In the genomic region with DNA sequence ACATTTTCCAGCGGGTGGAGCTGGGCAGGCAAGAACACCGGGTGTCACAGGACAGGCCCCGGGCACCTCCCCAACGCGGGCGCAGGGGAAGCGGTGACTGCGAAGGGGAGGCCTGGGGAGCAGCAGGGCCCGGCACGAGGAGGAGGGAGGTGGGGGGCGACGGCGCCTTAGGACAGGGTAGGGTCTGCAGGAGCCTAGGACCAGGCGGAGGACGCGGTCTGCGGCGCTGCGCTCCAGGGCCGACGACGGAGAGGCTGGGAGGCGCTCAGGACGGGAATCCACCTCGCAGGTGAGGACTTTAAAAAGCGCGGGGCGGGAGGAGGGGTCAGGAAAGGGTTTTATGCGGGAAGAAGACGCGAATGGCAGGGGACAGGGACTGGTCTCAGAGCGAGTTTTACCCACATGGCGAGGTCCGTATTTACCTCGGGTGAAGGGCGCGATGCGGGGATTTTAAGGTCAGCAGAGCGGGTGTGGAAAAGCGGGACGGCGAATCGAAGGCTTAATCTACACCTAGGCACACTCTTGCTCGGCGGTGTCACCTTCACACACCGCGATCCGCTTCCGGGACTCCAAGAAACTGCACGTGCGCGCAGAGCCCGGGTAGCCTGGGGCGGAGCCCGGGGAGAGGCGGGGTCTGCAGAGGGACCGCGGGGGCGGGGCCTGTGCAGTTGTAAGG, we compare ENCODE assay signal across 9 cellular contexts. TPM values are rescaled to one million over a fixed set of nuclear protein-coding genes. Genes with fewer than 3 reads are reported as not detected.
DNase-seq lines count a peak whose midpoint lies in the region; ATAC-seq and TF ChIP-seq lines count a peak whose summit lies in the region.
"Had no signal": no experiment of that assay in that cellular context is flagged by ENCODE, and none has a peak within 500 bp of the region (broad histone marks: within the 10 kb centered on the region; RNA-seq: fewer than 3 reads in every experiment).

No MANE protein-coding gene starts in this region.

- H3K9me3 ChIP-seq in SK-N-SH (no peaks in the 10 kb centered on the region), heart right ventricle (peaks cover 0 to 92% (median 6%) of the 10 kb centered on the region in 11 donors)

- H3K27me3 ChIP-seq in GM23338 (ENCODE audit: insufficient read depth) = peaks cover 17% of the 10 kb centered on the region
- H3K27me3 ChIP-seq in SK-N-SH (ENCODE audit: insufficient read depth) = no peaks in the 10 kb centered on the region
- H3K27me3 ChIP-seq in heart right ventricle = peaks cover 0 to 16% (median 0%) of the 10 kb centered on the region in 7 donors

- H3K4me2 ChIP-seq in GM23338 = peak overlapping the region; percentile 71
- peak overlapping the region; percentile 24; the same call in 1 of the 2 replicates for H3K4me2 ChIP-seq in SK-N-SH

- CTCF ChIA-PET in SK-N-SH (lab: Yijun Ruan, JAX) = no interaction called here

- peaks cover 5% of the 10 kb centered on the region; the same call in 1 of the 2 replicates for H3K4me1 ChIP-seq in GM23338 (ENCODE audit: insufficient read depth)
- H3K4me1 ChIP-seq in SK-N-SH (ENCODE audit: control insufficient read depth in 1 of 2, insufficient read depth in 2 of 2, low read depth in 1 of 2, low read length in 1 of 2) = no peaks in the 10 kb centered on the region; a peak in 1 of 4 replicates
- H3K4me1 ChIP-seq in heart right ventricle = peaks cover 0 to 13% (median 6%) of the 10 kb centered on the region in 9 donors

- no peak for TF ChIP-seq CTCF in GM23338 (conservative IDR thresholded peaks at IDR 0.05; ENCODE audit: low read depth in 2 of 2)
- TF ChIP-seq CTCF in SK-N-SH (IDR thresholded peaks at IDR 0.05) = no peak
- no peak for TF ChIP-seq CTCF in heart right ventricle (IDR thresholded peaks at IDR 0.05)

- WGBS in SK-N-SH (ENCODE audit: low lambda C conversion rate) = 32% methylated on average over 47 of the region's 59 CpGs
- WGBS in heart right ventricle, 2 donors = 2 to 3% methylated on average over 59 of the region's 59 CpGs

- peak; percentile 97 for DNase-seq in GM23338 (ENCODE audit: low spot score)
- DNase-seq in SK-N-SH = peak; percentile 72
- peak; percentile 11 to 35 for DNase-seq in heart right ventricle
- peak; percentile 41 for DNase-seq in retina
- DNase-seq in NCI-H510A (lab: John Stamatoyannopoulos, UW) = no peak
- DNase-seq in foreskin melanocyte = no peak
- DNase-seq: activated T-cell treated with anti-CD3 and anti-CD28 coated beads, Interleukin-2, amount 50 U/mL, for 24 hours had no signal

- H3K79me2 ChIP-seq in GM23338 (replicated peaks; ENCODE audit: insufficient read depth) (no peaks in the 10 kb centered on the region), SK-N-SH (ENCODE audit: insufficient read depth) (no peaks in the 10 kb centered on the region)

- H3K4me3 Mint-ChIP-seq in GM23338 = peak overlapping the region; percentile 87
- H3K4me3 Mint-ChIP-seq: activated T-cell treated with anti-CD3 and anti-CD28 coated beads, Interleukin-2, amount 50 U/mL, for 24 hours had no signal

- intact Hi-C loops in heart right ventricle (cut with DNase I) = no loop called here

- TF ChIP-seq RAD21 in SK-N-SH (IDR thresholded peaks at IDR 0.05; ENCODE audit: low read length) = no peak

- H3F3A ChIP-seq in GM23338 (replicated peaks; ENCODE audit: low read depth) (no peaks in the 10 kb centered on the region), SK-N-SH (replicated peaks; ENCODE audit: insufficient read depth) (no peaks in the 10 kb centered on the region)

- H4K20me1 ChIP-seq in GM23338 (replicated peaks; ENCODE audit: insufficient read depth) (no peaks in the 10 kb centered on the region), SK-N-SH (ENCODE audit: insufficient read depth) (no peaks in the 10 kb centered on the region)

- H3K9me2 ChIP-seq in GM23338 (ENCODE audit: insufficient read depth) (peaks cover 7% of the 10 kb centered on the region; the same call in 1 of the 2 replicates), SK-N-SH (no peaks in the 10 kb centered on the region)

- H3K36me3 Mint-ChIP-seq in GM23338 (ENCODE audit: low read depth) = peaks cover 25% of the 10 kb centered on the region

- ATAC-seq in GM23338 (peak; percentile 97), heart right ventricle (peak; percentile 57 to 88 (median 78)), GM21723 (IDR thresholded peaks at IDR 0.05; ENCODE audit: unreplicated experiment) (no peak), HG03457 (IDR thresholded peaks at IDR 0.05; ENCODE audit: unreplicated experiment) (no peak)

- H3K27ac ChIP-seq in GM23338 (ENCODE audit: low read depth) (no peak overlapping the region), SK-N-SH (ENCODE audit: low read depth in 2 of 2, low read length in 1 of 2) (no peak overlapping the region), heart right ventricle (no peak overlapping the region)

- peak overlapping the region; percentile 77; the same call in 1 of the 2 replicates for H3K27ac Mint-ChIP-seq in GM23338
- H3K27ac Mint-ChIP-seq: activated T-cell treated with anti-CD3 and anti-CD28 coated beads, Interleukin-2, amount 50 U/mL, for 24 hours had no signal

- peak overlapping the region; percentile 51 for H3K4me3 ChIP-seq in GM23338
- peak overlapping the region; percentile 30 to 35; a peak in 3 of 4 replicates for H3K4me3 ChIP-seq in SK-N-SH (ENCODE audit: low read depth in 2 of 2, low read length in 1 of 2)
- peak overlapping the region in 9 of 10 donors; percentile 18 to 45 (median 34) for H3K4me3 ChIP-seq in heart right ventricle

- H3K36me3 ChIP-seq in GM23338 (ENCODE audit: insufficient read depth) = no peaks in the 10 kb centered on the region
- H3K36me3 ChIP-seq in SK-N-SH (replicated peaks in 1 of 2; ENCODE audit: control insufficient read depth in 1 of 2, insufficient read depth in 2 of 2, low read length in 1 of 2) = no peaks in the 10 kb centered on the region
- H3K36me3 ChIP-seq in heart right ventricle = no peaks in the 10 kb centered on the region

- TF ChIP-seq EP300 in SK-N-SH (IDR thresholded peaks at IDR 0.05; ENCODE audit: borderline replicate concordance in 1 of 2, low read depth in 1 of 2, low read length in 1 of 2) = no peak

- H3K9me3 Mint-ChIP-seq in GM23338 = peaks cover 55% of the 10 kb centered on the region

- H3K9ac ChIP-seq in SK-N-SH = no peak overlapping the region

- peaks cover 32% of the 10 kb centered on the region for H3K27me3 Mint-ChIP-seq in GM23338 (ENCODE audit: insufficient read depth, low read depth, poor library complexity)

- H3K4me1 Mint-ChIP-seq in GM23338 = no peaks in the 10 kb centered on the region

- H2AFZ ChIP-seq in GM23338 = peak overlapping the region; percentile 96
- H2AFZ ChIP-seq in SK-N-SH (ENCODE audit: low read depth) = no peak overlapping the region

- POLR2A ChIA-PET in SK-N-SH (lab: Yijun Ruan, JAX) = no interaction called here

TF ChIP-seq in GM23338, 12 proteins besides CTCF, POLR2A, EP300 and RAD21:
- no peak for TF ChIP-seq EZH2phosphoT487 (IDR thresholded peaks at IDR 0.05; ENCODE audit: unreplicated experiment)
- TF ChIP-seq POLR2AphosphoS5 (IDR thresholded peaks at IDR 0.05; ENCODE audit: low read depth) = peak; percentile 56; the same call in 1 of the 2 replicates

TF ChIP-seq in SK-N-SH, 30 proteins besides CTCF, POLR2A, EP300 and RAD21 (continues in another document):
- TF ChIP-seq RXRA (IDR thresholded peaks at IDR 0.05; ENCODE audit: borderline replicate concordance, low read depth) (no peak), FOSL2 (IDR thresholded peaks at IDR 0.05; ENCODE audit: borderline replicate concordance, low read depth) (no peak), NRF1 (IDR thresholded peaks at IDR 0.05; ENCODE audit: low read depth, low read length) (no peak), GABPA (IDR thresholded peaks at IDR 0.05; ENCODE audit: low read depth) (no peak), SMC3 (IDR thresholded peaks at IDR 0.05; ENCODE audit: low read depth, low read length) (no peak), SIN3A (IDR thresholded peaks at IDR 0.05; ENCODE audit: borderline replicate concordance, low read depth, low read length) (no peak), JUND (IDR thresholded peaks at IDR 0.05) (no peak)
- TF ChIP-seq, protein P1, sequence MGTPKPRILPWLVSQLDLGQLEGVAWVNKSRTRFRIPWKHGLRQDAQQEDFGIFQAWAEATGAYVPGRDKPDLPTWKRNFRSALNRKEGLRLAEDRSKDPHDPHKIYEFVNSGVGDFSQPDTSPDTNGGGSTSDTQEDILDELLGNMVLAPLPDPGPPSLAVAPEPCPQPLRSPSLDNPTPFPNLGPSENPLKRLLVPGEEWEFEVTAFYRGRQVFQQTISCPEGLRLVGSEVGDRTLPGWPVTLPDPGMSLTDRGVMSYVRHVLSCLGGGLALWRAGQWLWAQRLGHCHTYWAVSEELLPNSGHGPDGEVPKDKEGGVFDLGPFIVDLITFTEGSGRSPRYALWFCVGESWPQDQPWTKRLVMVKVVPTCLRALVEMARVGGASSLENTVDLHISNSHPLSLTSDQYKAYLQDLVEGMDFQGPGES (IDR thresholded peaks at IDR 0.05; ENCODE audit: low read depth, low read length) = no peak

RNA-seq across cellular contexts. Expression of a gene that starts 13.5 kb away (rescaled TPM):
- total RNA-seq in GM23338 (2014; rRNA removed; shearing (Covaris generic)) = 0.87 and 1.4 TPM in 2 replicates
- polyA plus RNA-seq in GM23338 (2016; fragmentation: Nextera tagmentation; extraction: Ambion mirVana) (0.59 and 0.74 TPM in 2 replicates), SK-N-SH (2012; rRNA removed) (not detected in 2 replicates), heart right ventricle (not detected)
- polyA plus RNA-seq in SK-N-SH (2012; cell fraction: cytosol; rRNA removed) = not detected in 2 replicates
- polyA plus RNA-seq in SK-N-SH (2012; cell fraction: nucleus; rRNA removed) = not detected in 2 replicates
- total RNA-seq in heart right ventricle = not detected

RNA-seq across cellular contexts. Expression of a gene that starts 44.3 kb away (rescaled TPM):
- total RNA-seq in GM23338 (2014; rRNA removed; shearing (Covaris generic)) = 0.21 and 0.35 TPM in 2 replicates
- polyA plus RNA-seq in GM23338 (2016; fragmentation: Nextera tagmentation; extraction: Ambion mirVana) (0.23 and 0.26 TPM in 2 replicates), SK-N-SH (2012; rRNA removed) (not detected in 2 replicates), heart right ventricle (under 1 TPM in 1 of 2 donors, not detected in 1; 0.03 TPM)
- not detected in 2 replicates for polyA plus RNA-seq in SK-N-SH (2012; cell fraction: cytosol; rRNA removed)
- not detected in 2 replicates for polyA plus RNA-seq in SK-N-SH (2012; cell fraction: nucleus; rRNA removed)
- under 1 TPM in 1 of 10 donors, not detected in 9; 0.19 TPM for total RNA-seq in heart right ventricle

RNA-seq across cellular contexts. Expression of a gene that starts 45.2 kb away (rescaled TPM):
- 37.6 and 48.7 TPM in 2 replicates for total RNA-seq in GM23338 (2014; rRNA removed; shearing (Covaris generic))
- 12.5 and 16.9 TPM in 2 replicates for polyA plus RNA-seq in GM23338 (2016; fragmentation: Nextera tagmentation; extraction: Ambion mirVana)
- polyA plus RNA-seq in SK-N-SH (2012; rRNA removed) = 10.1 and 12.3 TPM in 2 replicates
- polyA plus RNA-seq in SK-N-SH (2012; cell fraction: cytosol; rRNA removed) = 7.5 and 7.8 TPM in 2 replicates
- 37.3 and 43.1 TPM in 2 replicates for polyA plus RNA-seq in SK-N-SH (2012; cell fraction: nucleus; rRNA removed)
- 10 to 100 TPM in 9 of 10 donors, 1 to 10 TPM in 1; 9.8 to 22.9 (median 18.5) TPM for total RNA-seq in heart right ventricle
- 10 to 100 TPM in 1 of 2 donors, 1 to 10 TPM in 1; 9.1 to 25.9 TPM for polyA plus RNA-seq in heart right ventricle

Comparison
In these comparisons a context has a peak if more than half of its experiments do, and no peak if none do; other contexts are left out.
1. ATAC-seq: peak in GM23338 (single experiment) and heart right ventricle (8 of 8); none in GM21723 (single experiment) and HG03457 (single experiment).
2. DNase-seq: peak in GM23338 (single experiment), SK-N-SH (single experiment), heart right ventricle (2 of 2) and retina (single experiment); none in NCI-H510A (single experiment) and foreskin melanocyte (single experiment).
3. Peak in every context shown above with its lines, with median percentiles within 50 percentile points of each other: H3K4me3 ChIP-seq.